8 cellular contexts compared by ENCODE assay signal in genomic region chr10:8060010-8060703, GRCh38. TPM values are rescaled to one million over a fixed set of nuclear protein-coding genes. Genes with fewer than 3 reads are reported as not detected.
A peak's percentile ranks its signal among the peaks of the same experiment; 100 is the strongest.
DNase-seq lines count a peak whose midpoint lies in the region; ATAC-seq and TF ChIP-seq lines count a peak whose summit lies in the region.

No MANE protein-coding gene starts in this region.

- peaks cover 4% of the 10 kb centered on the region for H3K27me3 Mint-ChIP-seq in activated naive CD8-positive, alpha-beta T cell treated with anti-CD3 and anti-CD28 coated beads for 36 hours

- H3K27ac Mint-ChIP-seq in activated naive CD8-positive, alpha-beta T cell treated with anti-CD3 and anti-CD28 coated beads for 36 hours, result peak overlapping the region; percentile 90

- no peak for TF ChIP-seq CTCF in psoas muscle (IDR thresholded peaks at IDR 0.05)
- TF ChIP-seq CTCF in gastrocnemius medialis (IDR thresholded peaks at IDR 0.05 in 4 of 5, conservative IDR thresholded peaks at IDR 0.05 in 1 of 5), result no peak

- WGBS in psoas muscle, 3 donors, result 19 to 23% (median 19%) methylated on average over 15 of the region's 15 CpGs

- H3K27me3 ChIP-seq in MG63 (no peaks in the 10 kb centered on the region), psoas muscle (ENCODE audit: insufficient read depth in 3 of 3, low read length in 2 of 3) (peaks cover 0 to 84% (median 25%) of the 10 kb centered on the region in 3 donors), gastrocnemius medialis (peaks cover 82 to 90% (median 87%) of the 10 kb centered on the region in 3 donors)

- H3K9me3 ChIP-seq in MG63 (no peaks in the 10 kb centered on the region), psoas muscle (no peaks in the 10 kb centered on the region), gastrocnemius medialis (no peaks in the 10 kb centered on the region)

- intact Hi-C loops in psoas muscle (cut with DNase I) (no loop called here), gastrocnemius medialis (cut with DNase I; ENCODE audit: low total_unique reads) (loop anchor here (10.0 kb wide), 1 partner anchor 305 kb away; no protein-coding TSS in a partner anchor)

- no peaks in the 10 kb centered on the region for H3K9me3 Mint-ChIP-seq in activated naive CD8-positive, alpha-beta T cell treated with anti-CD3 and anti-CD28 coated beads for 36 hours

- peak overlapping the region; percentile 66 for H3K4me3 Mint-ChIP-seq in activated naive CD8-positive, alpha-beta T cell treated with anti-CD3 and anti-CD28 coated beads for 36 hours

- no peaks in the 10 kb centered on the region for H3K4me1 ChIP-seq in psoas muscle
- no peaks in the 10 kb centered on the region for H3K4me1 ChIP-seq in gastrocnemius medialis

- no peak overlapping the region for H3K4me3 ChIP-seq in MG63
- H3K4me3 ChIP-seq in psoas muscle, result peak overlapping the region; percentile 6
- no peak overlapping the region for H3K4me3 ChIP-seq in gastrocnemius medialis

- peaks cover 31% of the 10 kb centered on the region for H3K36me3 Mint-ChIP-seq in activated naive CD8-positive, alpha-beta T cell treated with anti-CD3 and anti-CD28 coated beads for 36 hours

- H3K36me3 ChIP-seq in MG63 (no peaks in the 10 kb centered on the region), psoas muscle (ENCODE audit: insufficient read depth in 1 of 2, low read depth in 1 of 2) (no peaks in the 10 kb centered on the region), gastrocnemius medialis (no peaks in the 10 kb centered on the region)

- no peak for TF ChIP-seq POLR2A in gastrocnemius medialis (IDR thresholded peaks at IDR 0.05)

- H3K27ac ChIP-seq in psoas muscle, result no peak overlapping the region
- H3K27ac ChIP-seq in gastrocnemius medialis, result no peak overlapping the region

- in situ Hi-C loops in gastrocnemius medialis (cut with MboI; ENCODE audit: low sequenced_read_pairs in 4 of 4), result no loop called here

- DNase-seq in EH (ENCODE audit: low read depth) (peak; percentile 77), MG63 (peak; percentile 23), psoas muscle (no peak), gastrocnemius medialis (no peak), NCI-H2171 treated with DMSO at 0.1 percent for 48 hours (lab: John Stamatoyannopoulos, UW) (no peak)
- peak; percentile 76 for DNase-seq in activated naive CD8-positive, alpha-beta T cell treated with anti-CD3 and anti-CD28 coated beads for 36 hours

- H3K4me1 Mint-ChIP-seq in activated naive CD8-positive, alpha-beta T cell treated with anti-CD3 and anti-CD28 coated beads for 36 hours, result peaks cover 77% of the 10 kb centered on the region

- ATAC-seq in GM21723 (IDR thresholded peaks at IDR 0.05; ENCODE audit: unreplicated experiment), result peak; percentile 45
- ATAC-seq in psoas muscle, result no peak
- ATAC-seq in gastrocnemius medialis, result no peak
- ATAC-seq in GM19035 (IDR thresholded peaks at IDR 0.05; ENCODE audit: unreplicated experiment), result no peak

RNA-seq across cellular contexts. Expression of gene GATA3, which starts 5.7 kb away (rescaled TPM):
- not detected in 2 replicates for total RNA-seq in MG63 (2014; rRNA removed; shearing (Covaris generic); ENCODE audit: low replicate concordance)
- total RNA-seq in activated naive CD8-positive, alpha-beta T cell treated with anti-CD3 and anti-CD28 coated beads for 36 hours, result 1 to 10 TPM; 8.4 to 8.8 TPM
- total RNA-seq in psoas muscle, result 1 to 10 TPM in 2 of 4 donors, under 1 TPM in 2; 0.64 to 1.8 (median 0.89) TPM
- 1 to 10 TPM in 1 of 3 donors, under 1 TPM in 2; 0.64 to 1.2 (median 0.74) TPM for polyA plus RNA-seq in psoas muscle
- total RNA-seq in gastrocnemius medialis, result under 1 TPM; 0.12 to 0.61 (median 0.58) TPM

Comparison
In these comparisons a context has a peak if more than half of its experiments do, and no peak if none do; other contexts are left out.
1. DNase-seq: peak in EH (single experiment), MG63 (single experiment) and activated naive CD8-positive, alpha-beta T cell treated with anti-CD3 and anti-CD28 coated beads for 36 hours (single experiment); none in psoas muscle (0 of 2), gastrocnemius medialis (0 of 2) and NCI-H2171 treated with DMSO at 0.1 percent for 48 hours (single experiment).